Comparison of ENCODE assay signal across 8 cellular contexts in the genomic region with DNA sequence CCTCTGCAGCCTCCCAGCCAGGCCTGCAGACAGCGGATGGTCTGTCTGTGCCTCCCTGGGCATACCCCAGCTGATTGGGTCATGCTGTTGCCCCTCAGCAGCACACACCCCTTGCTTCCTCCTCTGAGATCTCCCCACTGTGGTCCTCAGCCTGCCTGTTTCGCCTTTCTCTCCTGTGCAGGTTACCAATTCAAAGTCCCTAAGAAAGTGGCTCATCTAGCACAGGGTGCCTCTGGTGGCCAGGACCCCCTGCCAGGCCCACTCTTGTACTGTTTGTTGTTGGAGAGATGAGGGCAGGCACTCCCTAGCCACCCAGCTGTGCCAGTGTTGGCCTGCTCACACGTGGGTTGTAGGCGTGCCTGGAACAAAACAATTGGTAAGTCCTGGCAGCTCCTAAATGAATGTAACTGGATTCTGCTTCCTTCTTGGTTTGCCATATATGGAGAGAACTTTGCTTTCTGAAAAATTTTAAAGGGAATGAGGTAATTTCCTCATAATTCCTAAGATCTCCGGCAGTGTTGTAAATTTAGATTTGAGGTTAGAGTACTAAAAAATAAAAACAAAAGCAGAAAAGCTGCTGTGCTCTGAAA.
DNase-seq lines count a peak whose midpoint lies in the region; ATAC-seq, FAIRE-seq and TF ChIP-seq lines count a peak whose summit lies in the region.

No MANE protein-coding gene starts in this region.

- H4K20me1 ChIP-seq in endothelial cell of umbilical vein (replicated peaks; ENCODE audit: control insufficient read depth, extremely low read depth, insufficient read depth, low read length) = no peaks in the 10 kb centered on the region

- H3K9me3 ChIP-seq in endothelial cell of umbilical vein (replicated peaks; ENCODE audit: control insufficient read depth, insufficient read depth, low read length) (no peaks in the 10 kb centered on the region), muscle layer of duodenum (ENCODE audit: control insufficient read depth in 1 of 2, low read length in 2 of 2) (no peaks in the 10 kb centered on the region)

- H3K79me2 ChIP-seq in endothelial cell of umbilical vein (ENCODE audit: control insufficient read depth, insufficient read depth, low read length) = peaks cover 85% of the 10 kb centered on the region

- H3K9ac ChIP-seq in endothelial cell of umbilical vein (replicated peaks; ENCODE audit: extremely low read depth, insufficient read depth, low read length) = peak overlapping the region; percentile 92

- DNase-seq in CD1c-positive myeloid dendritic cell (ENCODE audit: extremely low spot score) = peak; percentile 12
- peak; percentile 98 for DNase-seq in NCI-H2107 treated with DMSO at 0.1 percent for 48 hours (lab: John Stamatoyannopoulos, UW; ENCODE audit: unreplicated experiment)
- DNase-seq in endothelial cell of umbilical vein (ENCODE audit: low read depth, low spot score) = peak; percentile 91
- no peak for DNase-seq in NCI-H526 (lab: John Stamatoyannopoulos, UW)
- DNase-seq in stimulated activated naive CD4-positive, alpha-beta T cell (lab: John Stamatoyannopoulos, UW) = no peak
- no peak for DNase-seq in SW 1271 (lab: John Stamatoyannopoulos, UW)

- peak overlapping the region; percentile 75 for H3K4me2 ChIP-seq in endothelial cell of umbilical vein (ENCODE audit: insufficient read depth, low read length)

- ATAC-seq in HG03565 (IDR thresholded peaks at IDR 0.05; ENCODE audit: unreplicated experiment) = no peak

- TF ChIP-seq POLR2A in endothelial cell of umbilical vein (IDR thresholded peaks at IDR 0.05; ENCODE audit: low read depth, low read length) = no peak

- POLR2A ChIA-PET in endothelial cell of umbilical vein (lab: Charles Lee) = interaction anchor here (0.9 to 1.5 kb wide), 7 partner anchors 10 to 78 kb away, joined by 3 to 13 read pairs (median 5); no protein-coding TSS in a partner anchor

- no peak overlapping the region for H3K4me3 ChIP-seq in endothelial cell of umbilical vein (replicated peaks in 1 of 3; ENCODE audit: insufficient read depth in 1 of 3, low read depth in 1 of 3, low read length in 3 of 3)
- no peak overlapping the region for H3K4me3 ChIP-seq in muscle layer of duodenum (ENCODE audit: low read depth in 1 of 2, low read length in 2 of 2)

- H3K9me1 ChIP-seq in endothelial cell of umbilical vein (replicated peaks; ENCODE audit: control insufficient read depth, extremely low read depth, insufficient read depth, low read length) = no peaks in the 10 kb centered on the region

- no TSS peak for BruUV-seq in endothelial cell of umbilical vein (replicated peaks; lab: Mats Ljungman, UMichigan)

- CTCF ChIA-PET in endothelial cell of umbilical vein (lab: Charles Lee) = interaction anchor here (0.9 to 4.4 kb wide), 12 partner anchors 10 to 511 kb away, joined by 3 to 58 read pairs (median 4); no protein-coding TSS in a partner anchor

- peaks cover 34% of the 10 kb centered on the region for H3K4me1 ChIP-seq in endothelial cell of umbilical vein (ENCODE audit: control insufficient read depth, extremely low read depth, insufficient read depth, low read length)
- H3K4me1 ChIP-seq in muscle layer of duodenum (ENCODE audit: control insufficient read depth in 1 of 2, insufficient read depth in 2 of 2, low read length in 2 of 2) = peaks cover 0 to 13% of the 10 kb centered on the region in 2 donors

- intact Hi-C loops in endothelial cell of umbilical vein (cut with micrococcal nuclease) = loop anchor here (1.0 to 5.0 kb wide), 6 partner anchors 10 to 627 kb away; no protein-coding TSS in a partner anchor

- H3K27me3 ChIP-seq in endothelial cell of umbilical vein (ENCODE audit: control insufficient read depth in 2 of 2, insufficient read depth in 2 of 2, low read length in 2 of 2) = no peaks in the 10 kb centered on the region
- H3K27me3 ChIP-seq in muscle layer of duodenum (ENCODE audit: low read depth, low read length) = no peaks in the 10 kb centered on the region

- H3K36me3 ChIP-seq in endothelial cell of umbilical vein (ENCODE audit: control insufficient read depth in 2 of 2, extremely low read depth in 1 of 2, insufficient read depth in 2 of 2, low read length in 2 of 2) (no peaks in the 10 kb centered on the region), muscle layer of duodenum (ENCODE audit: control insufficient read depth in 1 of 2, insufficient read depth in 2 of 2, low read length in 2 of 2) (no peaks in the 10 kb centered on the region)

- no peak overlapping the region for H2AFZ ChIP-seq in endothelial cell of umbilical vein (ENCODE audit: low read depth, low read length)

- H3K27ac ChIP-seq in endothelial cell of umbilical vein (ENCODE audit: insufficient read depth, low read depth, low read length) (peak overlapping the region; percentile 83), muscle layer of duodenum (ENCODE audit: low read length) (peak overlapping the region; percentile 43)

- TF ChIP-seq CTCF in endothelial cell of umbilical vein (IDR thresholded peaks at IDR 0.05; ENCODE audit: extremely low read depth in 1 of 2, insufficient read depth in 1 of 2, low read depth in 1 of 2, low read length in 2 of 2) = no peak

- peak; percentile 83 for FAIRE-seq in endothelial cell of umbilical vein (lab: Jason Lieb, UNC)

- dilution Hi-C loops in endothelial cell of umbilical vein (cut with MboI; ENCODE audit: extremely low pct_ligation_motif_present, low sequenced_read_pairs) = no loop called here

TF ChIP-seq in endothelial cell of umbilical vein, 7 proteins besides CTCF, POLR2A, EP300 and RAD21:
- TF ChIP-seq MYC (IDR thresholded peaks at IDR 0.05; ENCODE audit: low read depth, low read length) = peak; percentile 59
- peak; percentile 83 for TF ChIP-seq JUN (IDR thresholded peaks at IDR 0.05; ENCODE audit: borderline replicate concordance, insufficient read depth, insufficient read length, low read depth)
- TF ChIP-seq, protein P1, sequence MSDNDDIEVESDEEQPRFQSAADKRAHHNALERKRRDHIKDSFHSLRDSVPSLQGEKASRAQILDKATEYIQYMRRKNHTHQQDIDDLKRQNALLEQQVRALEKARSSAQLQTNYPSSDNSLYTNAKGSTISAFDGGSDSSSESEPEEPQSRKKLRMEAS (IDR thresholded peaks at IDR 0.05; ENCODE audit: insufficient read depth, insufficient read length) = peak; percentile 89
- TF ChIP-seq EZH2 (IDR thresholded peaks at IDR 0.05; ENCODE audit: borderline replicate concordance, low read depth, low read length, severe bottlenecking) = no peak
- TF ChIP-seq FOS (IDR thresholded peaks at IDR 0.05; ENCODE audit: borderline replicate concordance, insufficient read depth, low read length) = no peak
- no peak for TF ChIP-seq POLR2AphosphoS5 (IDR thresholded peaks at IDR 0.05; ENCODE audit: insufficient read depth, low read depth, low read length)
- no peak for TF ChIP-seq GATA2 (IDR thresholded peaks at IDR 0.05; ENCODE audit: insufficient read depth, insufficient read length, low read depth, low read length)

Comparison
In these comparisons a context has a peak if more than half of its experiments do, and no peak if none do; other contexts are left out.
1. DNase-seq: peak in CD1c-positive myeloid dendritic cell (single experiment), NCI-H2107 treated with DMSO at 0.1 percent for 48 hours (single experiment) and endothelial cell of umbilical vein (single experiment); none in NCI-H526 (0 of 2), stimulated activated naive CD4-positive, alpha-beta T cell (0 of 6) and SW 1271 (0 of 2).